23 cellular contexts compared by ENCODE assay signal in the genomic region with DNA sequence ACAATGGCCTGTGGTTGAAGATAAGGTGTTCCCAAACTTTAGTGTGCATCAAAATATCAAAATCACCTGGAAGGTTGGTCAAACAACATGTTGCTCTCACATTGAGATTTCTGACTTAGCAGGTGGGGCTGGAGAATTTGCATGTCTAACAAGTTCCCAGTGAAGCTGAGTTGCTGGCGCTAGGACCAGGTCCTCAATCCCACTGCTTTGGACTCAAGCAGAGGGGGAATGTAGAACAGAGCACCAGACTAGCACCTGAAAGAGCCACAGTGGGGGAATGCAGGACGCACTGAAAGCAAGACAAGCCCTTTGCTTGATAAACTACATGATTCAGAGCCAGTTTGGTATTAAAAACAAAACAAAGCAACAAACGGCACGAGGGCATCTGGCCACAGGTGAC.
DNase-seq lines count a peak whose midpoint lies in the region; ATAC-seq, FAIRE-seq and TF ChIP-seq lines count a peak whose summit lies in the region.
"Had no signal": no experiment of that assay in that cellular context is flagged by ENCODE, and none has a peak within 500 bp of the region (broad histone marks: within the 10 kb centered on the region; RNA-seq: fewer than 3 reads in every experiment).

No MANE protein-coding gene starts in this region.

- 75% methylated on average over 4 of the region's 4 CpGs; no CpG with 5 or more reads in 1 of the 2 experiments for WGBS in H1 (ENCODE audit: extremely low coverage in 1 of 2, insufficient coverage in 1 of 2, insufficient read length in 1 of 2, insufficient replicate concordance in 2 of 2, low coverage in 1 of 2, low lambda C conversion rate in 2 of 2, missing lambda C conversion rate in 1 of 2), 2 experiments
- WGBS in neuronal stem cell (ENCODE audit: extremely low coverage in 2 of 2, insufficient read length in 2 of 2, insufficient replicate concordance in 1 of 2), 2 donors = no CpG with 5 or more reads among the region's 4 CpGs
- WGBS in H9 (ENCODE audit: extremely low coverage, insufficient read length, low lambda C conversion rate) = no CpG with 5 or more reads among the region's 4 CpGs

- peak; percentile 6 for DNase-seq in GM23338 (ENCODE audit: low spot score)
- peak; percentile 62 for DNase-seq in NCI-H526 treated with DMSO at 0.1 percent for 48 hours (lab: John Stamatoyannopoulos, UW)
- DNase-seq in H1 (ENCODE audit: low read depth in 1 of 2, low spot score in 2 of 2) = no peak
- DNase-seq in neuronal stem cell (ENCODE audit: low spot score) = no peak
- DNase-seq in H9 = no peak
- DNase-seq in NCI-H2171 (lab: John Stamatoyannopoulos, UW) = no peak
- no peak for DNase-seq in stimulated activated CD8-positive, alpha-beta memory T cell treated with anti-CD3 and anti-CD28 coated beads, Interleukin-4, amount 100 ng/mL, for 48 hours
- DNase-seq: AML-193; BE2C; Calu3; CD4-positive, alpha-beta T cell; COR-L47; DMS53; DMS79 treated with DMSO at 0.1 percent for 48 hours; GF-D8 had no signal

- no peaks in the 10 kb centered on the region for H3K79me2 ChIP-seq in GM23338 (replicated peaks; ENCODE audit: insufficient read depth)
- no peaks in the 10 kb centered on the region for H3K79me2 ChIP-seq in H1 (ENCODE audit: control insufficient read depth in 1 of 2, insufficient read depth in 2 of 2, low read length in 2 of 2)
- H3K79me2 ChIP-seq in H9 (ENCODE audit: insufficient read depth, low read length) = no peaks in the 10 kb centered on the region

- H3K9ac ChIP-seq in H1 (replicated peaks in 1 of 4; ENCODE audit: extremely low read depth in 1 of 4, low read depth in 3 of 4, low read length in 3 of 4) (no peak overlapping the region), neuronal stem cell (ENCODE audit: low read depth, low read length, poor library complexity) (no peak overlapping the region), H9 (ENCODE audit: extremely low read depth, insufficient read length, low read length) (no peak overlapping the region)
- H3K9ac ChIP-seq: BLaER1 treated with 17β-estradiol and CSF1 and Interleukin-3, amounts not matched to agents 10 nM and 100 nM had no signal

- no peaks in the 10 kb centered on the region for H3K36me3 ChIP-seq in GM23338 (ENCODE audit: insufficient read depth)
- no peaks in the 10 kb centered on the region for H3K36me3 ChIP-seq in H1 (ENCODE audit: control insufficient read depth in 2 of 4, insufficient read depth in 4 of 4, low read length in 3 of 4)
- H3K36me3 ChIP-seq in neuronal stem cell (replicated peaks in 1 of 2; ENCODE audit: control insufficient read depth in 2 of 2, insufficient read depth in 2 of 2, low read length in 2 of 2) = no peaks in the 10 kb centered on the region
- H3K36me3 ChIP-seq: BE2C; BLaER1 treated with 17β-estradiol and CSF1 and Interleukin-3, amounts not matched to agents 10 nM and 100 nM; HAP-1 had no signal

- H4K8ac ChIP-seq in H1 (ENCODE audit: extremely low read depth, insufficient read depth, low read length) = no peak overlapping the region
- H4K8ac ChIP-seq in neuronal stem cell (ENCODE audit: low read depth, low read length) = no peak overlapping the region
- no peak overlapping the region for H4K8ac ChIP-seq in H9 (replicated peaks; ENCODE audit: insufficient read length, low read depth, low read length)

- H3K4me1 ChIP-seq in GM23338 (ENCODE audit: insufficient read depth) (peaks cover 7% of the 10 kb centered on the region; the same call in 1 of the 2 replicates), H1 (replicated peaks in 1 of 4; ENCODE audit: control insufficient read depth in 3 of 4, insufficient read depth in 4 of 4, low read length in 3 of 4) (no peaks in the 10 kb centered on the region; a peak in 1 of 7 replicates), neuronal stem cell (ENCODE audit: control insufficient read depth in 2 of 2, insufficient read depth in 1 of 2, low read depth in 1 of 2, low read length in 2 of 2) (no peaks in the 10 kb centered on the region), H9 (ENCODE audit: insufficient read depth, low read length) (no peaks in the 10 kb centered on the region; the same call in 1 of the 2 replicates)
- H3K4me1 ChIP-seq: BE2C, HAP-1 had no signal

- H3K9me2 ChIP-seq in GM23338 (ENCODE audit: insufficient read depth) = no peaks in the 10 kb centered on the region

- H2BK20ac ChIP-seq in H1 (ENCODE audit: low read length) (no peak overlapping the region), H9 (ENCODE audit: low read depth, low read length, poor library complexity, severe bottlenecking) (no peak overlapping the region)

- no peak overlapping the region for H3K4me3 Mint-ChIP-seq in GM23338
- H3K4me3 Mint-ChIP-seq in H9 = no peak overlapping the region
- no peak overlapping the region for H3K4me3 Mint-ChIP-seq in activated T-helper 17 cell treated with anti-CD3 and anti-CD28 coated beads, Interleukin-2, amount 50 U/mL, for 72 hours
- H3K4me3 Mint-ChIP-seq: CD14-positive monocyte; CD4-positive, alpha-beta T cell had no signal

- H3K4ac ChIP-seq in H1 (replicated peaks; ENCODE audit: insufficient read length, low read depth, low read length) (no peak overlapping the region), neuronal stem cell (ENCODE audit: low read length) (no peak overlapping the region), H9 (ENCODE audit: low read depth, low read length) (no peak overlapping the region)

- H3K23ac ChIP-seq in H1 (ENCODE audit: insufficient read length) (no peak overlapping the region), neuronal stem cell (ENCODE audit: low read depth, low read length, poor library complexity) (no peak overlapping the region), H9 (ENCODE audit: insufficient read length, low read depth, low read length) (no peak overlapping the region)

- no peaks in the 10 kb centered on the region for H4K20me1 ChIP-seq in GM23338 (replicated peaks; ENCODE audit: insufficient read depth)
- no peaks in the 10 kb centered on the region for H4K20me1 ChIP-seq in H1 (replicated peaks in 1 of 2; ENCODE audit: control insufficient read depth in 1 of 2, insufficient read depth in 2 of 2, low read length in 2 of 2)
- H4K20me1 ChIP-seq in H9 (ENCODE audit: control insufficient read depth, insufficient read depth, insufficient read length) = no peaks in the 10 kb centered on the region
- H4K20me1 ChIP-seq: BLaER1 treated with 17β-estradiol and CSF1 and Interleukin-3, amounts not matched to agents 10 nM and 100 nM had no signal

- no peak overlapping the region for H4K91ac ChIP-seq in H1 (replicated peaks; ENCODE audit: insufficient read length, low read length)
- no peak overlapping the region for H4K91ac ChIP-seq in neuronal stem cell (ENCODE audit: low read depth, low read length, poor library complexity)
- no peak overlapping the region for H4K91ac ChIP-seq in H9 (ENCODE audit: insufficient read length, low read depth, low read length)

- H2BK15ac ChIP-seq in H1 (ENCODE audit: low read length) (no peak overlapping the region), neuronal stem cell (ENCODE audit: low read length) (no peak overlapping the region), H9 (ENCODE audit: low read depth, low read length) (no peak overlapping the region)

- H3K14ac ChIP-seq in H1 (ENCODE audit: insufficient read length) = no peak overlapping the region
- no peak overlapping the region for H3K14ac ChIP-seq in neuronal stem cell (ENCODE audit: low read length)
- no peak overlapping the region for H3K14ac ChIP-seq in H9 (ENCODE audit: insufficient read depth, low read length)

- no peaks in the 10 kb centered on the region for H3K27me3 Mint-ChIP-seq in GM23338 (ENCODE audit: insufficient read depth, low read depth, poor library complexity)
- H3K27me3 Mint-ChIP-seq in H9 (ENCODE audit: low read depth) = no peaks in the 10 kb centered on the region; the same call in 1 of the 2 replicates
- H3K27me3 Mint-ChIP-seq in activated T-helper 17 cell treated with anti-CD3 and anti-CD28 coated beads, Interleukin-2, amount 50 U/mL, for 72 hours = no peaks in the 10 kb centered on the region
- H3K27me3 Mint-ChIP-seq: CD4-positive, alpha-beta T cell had no signal

- H2BK12ac ChIP-seq in H1 (ENCODE audit: low read depth, low read length) (no peak overlapping the region), neuronal stem cell (ENCODE audit: low read length) (no peak overlapping the region), H9 (ENCODE audit: insufficient read length, low read depth, low read length) (no peak overlapping the region)

- H3K9me3 ChIP-seq in H1 (ENCODE audit: insufficient read depth in 2 of 2, low read depth in 1 of 2, low read length in 1 of 2) (no peaks in the 10 kb centered on the region), neuronal stem cell (replicated peaks in 1 of 2; ENCODE audit: control insufficient read depth in 2 of 2, insufficient read depth in 1 of 2, low read depth in 1 of 2, low read length in 2 of 2) (no peaks in the 10 kb centered on the region), H9 (ENCODE audit: control insufficient read depth, low read depth, low read length) (no peaks in the 10 kb centered on the region)
- H3K9me3 ChIP-seq: BE2C; BLaER1 treated with 17β-estradiol and CSF1 and Interleukin-3, amounts not matched to agents 10 nM and 100 nM; HAP-1 had no signal

- H2AK5ac ChIP-seq in H1 (ENCODE audit: low read depth, low read length) (no peak overlapping the region), neuronal stem cell (ENCODE audit: low read depth, low read length) (no peak overlapping the region), H9 (ENCODE audit: insufficient read length, low read length) (no peak overlapping the region)

- no peak overlapping the region for H3K27ac ChIP-seq in GM23338 (ENCODE audit: low read depth)
- no peak overlapping the region for H3K27ac ChIP-seq in H1 (ENCODE audit: low read depth, low read length)
- no peak overlapping the region for H3K27ac ChIP-seq in neuronal stem cell (replicated peaks; ENCODE audit: low read length)
- H3K27ac ChIP-seq in H9 (ENCODE audit: insufficient read length, low read depth, low read length) = no peak overlapping the region
- H3K27ac ChIP-seq: 22Rv1; BLaER1 treated with 17β-estradiol and CSF1 and Interleukin-3, amounts not matched to agents 10 nM and 100 nM had no signal

- no peak for TF ChIP-seq POLR2A in H1 (IDR thresholded peaks at IDR 0.05; ENCODE audit: control extremely low read depth in 1 of 2, low read depth in 2 of 2, low read length in 2 of 2)

- no peak for TF ChIP-seq EP300 in H1 (IDR thresholded peaks at IDR 0.05; ENCODE audit: borderline replicate concordance in 1 of 2, low read depth in 2 of 2, low read length in 2 of 2)

- H3K36me3 Mint-ChIP-seq in GM23338 (ENCODE audit: low read depth) (no peaks in the 10 kb centered on the region), H9 (ENCODE audit: insufficient read depth in 1 of 3, low read depth in 3 of 3) (no peaks in the 10 kb centered on the region)
- no peaks in the 10 kb centered on the region for H3K36me3 Mint-ChIP-seq in activated T-helper 17 cell treated with anti-CD3 and anti-CD28 coated beads, Interleukin-2, amount 50 U/mL, for 72 hours (ENCODE audit: low read depth)
- H3K36me3 Mint-ChIP-seq: CD14-positive monocyte had no signal

- H3K4me2 ChIP-seq in GM23338 (no peak overlapping the region), H1 (ENCODE audit: insufficient read depth in 1 of 2, low read depth in 2 of 2, low read length in 2 of 2) (no peak overlapping the region), neuronal stem cell (ENCODE audit: insufficient read depth, low read length, poor library complexity, severe bottlenecking) (no peak overlapping the region), H9 (ENCODE audit: insufficient read depth, insufficient read length, low read length) (no peak overlapping the region)
- H3K4me2 ChIP-seq: BLaER1 treated with 17β-estradiol and CSF1 and Interleukin-3, amounts not matched to agents 10 nM and 100 nM had no signal

- no peak overlapping the region for H3T11ph ChIP-seq in H9 (ENCODE audit: low read length)

- peaks cover 12% of the 10 kb centered on the region for H3K4me1 Mint-ChIP-seq in GM23338
- H3K4me1 Mint-ChIP-seq in H9 = peaks cover 6 to 12% of the 10 kb centered on the region in 2 experiments
- no peaks in the 10 kb centered on the region for H3K4me1 Mint-ChIP-seq in activated T-helper 17 cell treated with anti-CD3 and anti-CD28 coated beads, Interleukin-2, amount 50 U/mL, for 72 hours
- H3K4me1 Mint-ChIP-seq: CD14-positive monocyte had no signal

- H2BK120ac ChIP-seq in H1 (replicated peaks; ENCODE audit: low read depth, low read length) = no peak overlapping the region
- H2BK120ac ChIP-seq in neuronal stem cell (ENCODE audit: low read depth, low read length) = no peak overlapping the region
- H2BK120ac ChIP-seq in H9 (ENCODE audit: low read depth, low read length, poor library complexity, severe bottlenecking) = no peak overlapping the region

- ATAC-seq in GM23338 = peak; percentile 57
- no peak for ATAC-seq in activated T-helper 17 cell treated with anti-CD3 and anti-CD28 coated beads, Interleukin-2, amount 50 U/mL, for 72 hours (replicated peaks)

- TF ChIP-seq CTCF in GM23338 (conservative IDR thresholded peaks at IDR 0.05; ENCODE audit: low read depth in 2 of 2) (no peak), H1 (IDR thresholded peaks at IDR 0.05; ENCODE audit: control extremely low read depth in 1 of 3, insufficient read depth in 1 of 3, low read depth in 1 of 3, low read length in 3 of 3) (no peak), H9 (conservative IDR thresholded peaks at IDR 0.05) (no peak)

- H3K18ac ChIP-seq in H1 (ENCODE audit: extremely low read depth, low read length) (no peak overlapping the region), neuronal stem cell (ENCODE audit: low read length) (no peak overlapping the region), H9 (ENCODE audit: insufficient read length, low read depth, low read length) (no peak overlapping the region)

- POLR2A ChIA-PET in H1 (lab: Charles Lee; ENCODE audit: partially characterized antibody) = no interaction called here

- H3K56ac ChIP-seq in H1 (replicated peaks; ENCODE audit: insufficient read length, low read depth, low read length) (no peak overlapping the region), H9 (ENCODE audit: insufficient read length, low read depth, low read length) (no peak overlapping the region)

- H3K4me3 ChIP-seq in GM23338 = no peak overlapping the region
- no peak overlapping the region for H3K4me3 ChIP-seq in H1 (ENCODE audit: extremely low read depth in 1 of 4, insufficient read depth in 2 of 4, low read depth in 3 of 4, low read length in 4 of 4)
- no peak overlapping the region for H3K4me3 ChIP-seq in neuronal stem cell (ENCODE audit: low read length in 2 of 2)
- H3K4me3 ChIP-seq: BLaER1 treated with 17β-estradiol and CSF1 and Interleukin-3, amounts not matched to agents 10 nM and 100 nM; HAP-1 had no signal

- no peak overlapping the region for H3K27ac Mint-ChIP-seq in GM23338
- no peak overlapping the region for H3K27ac Mint-ChIP-seq in H9
- no peak overlapping the region for H3K27ac Mint-ChIP-seq in activated T-helper 17 cell treated with anti-CD3 and anti-CD28 coated beads, Interleukin-2, amount 50 U/mL, for 72 hours
- H3K27ac Mint-ChIP-seq: CD14-positive monocyte; CD4-positive, alpha-beta T cell had no signal

- CTCF ChIA-PET in H1 (lab: Charles Lee; ENCODE audit: partially characterized antibody) = interaction anchor here (1.4 kb wide), 1 partner anchor 14 kb away, joined by 8 read pairs; no protein-coding TSS in a partner anchor

- no peaks in the 10 kb centered on the region for H3K79me1 ChIP-seq in H1 (ENCODE audit: low read depth, low read length)
- H3K79me1 ChIP-seq in neuronal stem cell (ENCODE audit: low read depth, low read length) = no peaks in the 10 kb centered on the region
- H3K79me1 ChIP-seq in H9 (ENCODE audit: insufficient read depth, low read depth, low read length, poor library complexity, severe bottlenecking) = no peaks in the 10 kb centered on the region

- peak overlapping the region; percentile 45; the same call in 1 of the 2 replicates for H2AFZ ChIP-seq in GM23338
- 0 out of 2 replicates have a peak overlapping the region, but pooled peaks have one; percentile 7 for H2AFZ ChIP-seq in H1 (ENCODE audit: low read length)
- peak overlapping the region; percentile 17 for H2AFZ ChIP-seq in neuronal stem cell (ENCODE audit: low read length)
- H2AFZ ChIP-seq in H9 (ENCODE audit: low read length) = no peak overlapping the region

- H3K23me2 ChIP-seq in H1 (ENCODE audit: low read depth, low read length) (no peaks in the 10 kb centered on the region), H9 (ENCODE audit: insufficient read length, low read depth, low read length, poor library complexity, severe bottlenecking) (no peaks in the 10 kb centered on the region)

- no peak overlapping the region for H2BK5ac ChIP-seq in H1 (ENCODE audit: low read depth, low read length)
- no peak overlapping the region for H2BK5ac ChIP-seq in neuronal stem cell (ENCODE audit: low read length)
- H2BK5ac ChIP-seq in H9 (ENCODE audit: insufficient read length, low read length) = no peak overlapping the region

- FAIRE-seq in H1 (lab: Jason Lieb, UNC) = no peak
- FAIRE-seq: A204.1, GM12891, GM18507 had no signal

- H3K27me3 ChIP-seq in GM23338 (ENCODE audit: insufficient read depth) (no peaks in the 10 kb centered on the region), H1 (replicated peaks in 1 of 4; ENCODE audit: control insufficient read depth in 3 of 4, extremely low read depth in 1 of 4, insufficient read depth in 3 of 4, low read length in 3 of 4) (no peaks in the 10 kb centered on the region), neuronal stem cell (ENCODE audit: control insufficient read depth in 3 of 3, insufficient read depth in 3 of 3, low read depth in 1 of 3, low read length in 3 of 3) (peaks cover 0 to 2% (median 0%) of the 10 kb centered on the region in 3 experiments), H9 (ENCODE audit: insufficient read depth, low read length) (no peaks in the 10 kb centered on the region)
- H3K27me3 ChIP-seq: BE2C; BLaER1 treated with 17β-estradiol and CSF1 and Interleukin-3, amounts not matched to agents 10 nM and 100 nM had no signal

- TF ChIP-seq RAD21 in H1 (IDR thresholded peaks at IDR 0.05 in 1 of 2, conservative IDR thresholded peaks at IDR 0.05 in 1 of 2; ENCODE audit: low read depth in 2 of 2, low read length in 2 of 2) = no peak

- H3F3A ChIP-seq in GM23338 (replicated peaks; ENCODE audit: low read depth) = no peaks in the 10 kb centered on the region

- H3K9me3 Mint-ChIP-seq in GM23338 (no peaks in the 10 kb centered on the region), H9 (no peaks in the 10 kb centered on the region)
- no peaks in the 10 kb centered on the region for H3K9me3 Mint-ChIP-seq in activated T-helper 17 cell treated with anti-CD3 and anti-CD28 coated beads, Interleukin-2, amount 50 U/mL, for 72 hours
- H3K9me3 Mint-ChIP-seq: CD4-positive, alpha-beta T cell had no signal

- H4K5ac ChIP-seq in H1 (ENCODE audit: insufficient read length, low read depth, low read length) = no peak overlapping the region
- no peak overlapping the region for H4K5ac ChIP-seq in H9 (ENCODE audit: insufficient read length, low read depth, low read length)

Comparison
In these comparisons a context has a peak if more than half of its experiments do, and no peak if none do; other contexts are left out.
1. DNase-seq: peak in GM23338 (single experiment) and NCI-H526 treated with DMSO at 0.1 percent for 48 hours (single experiment); none in H1 (0 of 2), neuronal stem cell (single experiment), H9 (single experiment), NCI-H2171 (single experiment) and stimulated activated CD8-positive, alpha-beta memory T cell treated with anti-CD3 and anti-CD28 coated beads, Interleukin-4, amount 100 ng/mL, for 48 hours (single experiment).